In the genomic region with DNA sequence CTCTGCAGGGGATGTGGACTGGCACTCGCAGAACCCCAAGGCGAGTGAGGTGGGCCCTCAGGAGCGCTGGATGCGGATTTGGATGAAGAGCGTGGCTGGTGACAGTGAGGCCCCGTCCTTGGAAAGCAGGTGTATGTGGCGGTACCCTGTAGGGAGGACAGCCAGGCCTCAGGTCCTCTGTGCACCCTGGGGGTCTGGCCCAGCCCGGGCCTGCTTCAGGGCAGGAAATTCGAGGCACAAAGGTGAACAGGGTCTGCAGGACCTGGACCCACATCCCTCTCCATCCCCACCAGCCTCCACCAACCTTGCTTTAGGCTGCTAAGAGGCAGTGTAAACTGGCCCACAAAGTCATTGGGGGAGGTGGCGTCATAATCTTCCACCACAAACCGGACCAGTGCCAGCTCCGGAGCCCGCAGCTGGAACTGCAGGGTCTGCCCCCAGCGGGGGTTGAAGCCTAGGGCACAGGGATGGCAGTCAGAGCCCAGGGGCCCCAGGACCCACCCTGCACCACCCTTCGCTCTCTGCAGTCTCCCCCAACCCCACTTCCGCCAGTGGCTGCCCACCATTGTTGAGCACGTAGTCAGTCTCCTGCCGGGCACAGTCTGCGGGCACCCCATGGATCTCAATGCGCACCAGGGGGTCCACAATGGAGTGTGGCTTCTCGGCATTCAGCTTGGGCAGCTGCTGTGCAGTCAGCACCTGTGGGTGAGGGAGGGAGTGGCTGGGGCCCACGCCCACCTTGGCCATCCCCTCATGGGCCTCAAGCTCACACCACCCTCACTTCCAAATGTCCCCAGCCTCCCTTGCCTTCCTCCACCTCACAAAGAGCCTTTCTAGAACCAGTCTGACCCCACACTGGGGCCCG, we compare ENCODE assay signal across 1 cellular context.
TF ChIP-seq lines count a peak whose summit lies in the region.

No MANE protein-coding gene starts in this region.

TF ChIP-seq in HEK293, 187 proteins besides CTCF, POLR2A, EP300 and RAD21 (continued from another document):
- TF ChIP-seq ZNF148 (tag by site-specific recombination; IDR thresholded peaks at IDR 0.05; ENCODE audit: borderline replicate concordance) (no peak), ZIC2 (tag by site-specific recombination; IDR thresholded peaks at IDR 0.05) (peak; percentile 23; the same call in 1 of the 2 replicates), ZNF544 (tag by site-specific recombination; IDR thresholded peaks at IDR 0.05) (no peak), ZNF658 (tag by site-specific recombination; IDR thresholded peaks at IDR 0.05) (no peak), ZFP69B (tag by site-specific recombination; IDR thresholded peaks at IDR 0.05) (no peak), ZFHX2 (tag by site-specific recombination; conservative IDR thresholded peaks at IDR 0.05) (peak; percentile 17; the same call in 1 of the 2 replicates), ZNF184 (tag by site-specific recombination; IDR thresholded peaks at IDR 0.05) (no peak), KLF9 (tag by site-specific recombination; IDR thresholded peaks at IDR 0.05; ENCODE audit: low read depth) (peak; percentile 46; the same call in 1 of the 2 replicates), ZNF621 (tag by site-specific recombination; IDR thresholded peaks at IDR 0.05) (no peak), ZNF16 (tag by site-specific recombination; IDR thresholded peaks at IDR 0.05; ENCODE audit: low read depth) (no peak), BCL6B (tag by site-specific recombination; IDR thresholded peaks at IDR 0.05) (no peak), ZNF600 (tag by site-specific recombination; IDR thresholded peaks at IDR 0.05) (peak; percentile 49; the same call in 1 of the 2 replicates), AEBP2 (tag by site-specific recombination; IDR thresholded peaks at IDR 0.05; ENCODE audit: borderline replicate concordance) (no peak), SP2 (tag by site-specific recombination; IDR thresholded peaks at IDR 0.05) (no peak), GLI4 (tag by site-specific recombination; IDR thresholded peaks at IDR 0.05) (no peak), ZNF510 (tag by site-specific recombination; IDR thresholded peaks at IDR 0.05; ENCODE audit: insufficient replicate concordance) (no peak), KLF1 (tag by site-specific recombination; IDR thresholded peaks at IDR 0.05) (peak; percentile 65), KLF7 (tag by site-specific recombination; IDR thresholded peaks at IDR 0.05; ENCODE audit: borderline replicate concordance) (no peak)
- TF ChIP-seq, protein P1, sequence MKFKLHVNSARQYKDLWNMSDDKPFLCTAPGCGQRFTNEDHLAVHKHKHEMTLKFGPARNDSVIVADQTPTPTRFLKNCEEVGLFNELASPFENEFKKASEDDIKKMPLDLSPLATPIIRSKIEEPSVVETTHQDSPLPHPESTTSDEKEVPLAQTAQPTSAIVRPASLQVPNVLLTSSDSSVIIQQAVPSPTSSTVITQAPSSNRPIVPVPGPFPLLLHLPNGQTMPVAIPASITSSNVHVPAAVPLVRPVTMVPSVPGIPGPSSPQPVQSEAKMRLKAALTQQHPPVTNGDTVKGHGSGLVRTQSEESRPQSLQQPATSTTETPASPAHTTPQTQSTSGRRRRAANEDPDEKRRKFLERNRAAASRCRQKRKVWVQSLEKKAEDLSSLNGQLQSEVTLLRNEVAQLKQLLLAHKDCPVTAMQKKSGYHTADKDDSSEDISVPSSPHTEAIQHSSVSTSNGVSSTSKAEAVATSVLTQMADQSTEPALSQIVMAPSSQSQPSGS (tag by site-specific recombination; IDR thresholded peaks at IDR 0.05; ENCODE audit: low read depth) = no peak
- TF ChIP-seq, protein P2, sequence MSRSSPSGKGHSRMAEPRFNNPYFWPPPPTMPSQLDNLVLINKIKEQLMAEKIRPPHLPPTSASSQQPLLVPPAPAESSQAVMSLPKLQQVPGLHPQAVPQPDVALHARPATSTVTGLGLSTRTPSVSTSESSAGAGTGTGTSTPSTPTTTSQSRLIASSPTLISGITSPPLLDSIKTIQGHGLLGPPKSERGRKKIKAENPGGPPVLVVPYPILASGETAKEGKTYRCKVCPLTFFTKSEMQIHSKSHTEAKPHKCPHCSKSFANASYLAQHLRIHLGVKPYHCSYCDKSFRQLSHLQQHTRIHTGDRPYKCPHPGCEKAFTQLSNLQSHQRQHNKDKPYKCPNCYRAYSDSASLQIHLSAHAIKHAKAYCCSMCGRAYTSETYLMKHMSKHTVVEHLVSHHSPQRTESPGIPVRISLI (tag by site-specific recombination; IDR thresholded peaks at IDR 0.05) = no peak
- TF ChIP-seq, protein P3, sequence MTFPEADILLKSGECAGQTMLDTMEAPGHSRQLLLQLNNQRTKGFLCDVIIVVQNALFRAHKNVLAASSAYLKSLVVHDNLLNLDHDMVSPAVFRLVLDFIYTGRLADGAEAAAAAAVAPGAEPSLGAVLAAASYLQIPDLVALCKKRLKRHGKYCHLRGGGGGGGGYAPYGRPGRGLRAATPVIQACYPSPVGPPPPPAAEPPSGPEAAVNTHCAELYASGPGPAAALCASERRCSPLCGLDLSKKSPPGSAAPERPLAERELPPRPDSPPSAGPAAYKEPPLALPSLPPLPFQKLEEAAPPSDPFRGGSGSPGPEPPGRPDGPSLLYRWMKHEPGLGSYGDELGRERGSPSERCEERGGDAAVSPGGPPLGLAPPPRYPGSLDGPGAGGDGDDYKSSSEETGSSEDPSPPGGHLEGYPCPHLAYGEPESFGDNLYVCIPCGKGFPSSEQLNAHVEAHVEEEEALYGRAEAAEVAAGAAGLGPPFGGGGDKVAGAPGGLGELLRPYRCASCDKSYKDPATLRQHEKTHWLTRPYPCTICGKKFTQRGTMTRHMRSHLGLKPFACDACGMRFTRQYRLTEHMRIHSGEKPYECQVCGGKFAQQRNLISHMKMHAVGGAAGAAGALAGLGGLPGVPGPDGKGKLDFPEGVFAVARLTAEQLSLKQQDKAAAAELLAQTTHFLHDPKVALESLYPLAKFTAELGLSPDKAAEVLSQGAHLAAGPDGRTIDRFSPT (tag by site-specific recombination; IDR thresholded peaks at IDR 0.05) = peak; percentile 15; the same call in 1 of the 2 replicates
